ENCODE assay signal across 26 cellular contexts in the genomic region with DNA sequence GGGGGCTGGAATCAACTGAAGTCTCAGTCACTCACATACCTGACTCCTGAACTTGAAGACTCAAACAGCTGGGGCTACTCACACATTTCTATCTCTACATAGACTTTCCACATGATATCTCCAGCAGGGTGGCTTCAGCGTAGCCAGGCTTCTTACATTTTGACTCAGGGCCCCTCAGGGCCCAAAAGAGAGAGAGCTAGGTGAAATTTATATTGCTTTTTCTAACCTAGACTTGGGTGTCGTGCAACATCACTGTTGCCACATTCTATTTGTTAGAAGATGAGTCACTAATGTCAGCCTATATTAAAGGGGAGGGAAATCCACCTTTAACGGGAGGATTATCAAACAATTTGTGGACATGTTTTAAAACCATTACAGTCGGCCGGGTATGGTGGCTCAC.
"Had no signal": no experiment of that assay in that cellular context is flagged by ENCODE, and none has a peak within 500 bp of the region (broad histone marks: within the 10 kb centered on the region; RNA-seq: fewer than 3 reads in every experiment).

No MANE protein-coding gene starts in this region.

- ATAC-seq: activated CD4-positive, CD25-positive, alpha-beta regulatory T cell treated with anti-CD3 and anti-CD28 coated beads, Interleukin-2, amount 50 U/mL, for 24 hours; activated CD8-positive, alpha-beta T cell treated with anti-CD3 and anti-CD28 coated beads, Interleukin-2, amount 10 ng/mL, durations not matched to agents 7 days and 5 days; activated T-cell treated with anti-CD3 and anti-CD28 coated beads, Interleukin-2, amount 50 U/mL, for 4 hours; body of pancreas; K562; SK-N-SH treated with all-trans-retinoic acid at 6 μM for 48 hours had no signal

- H3K9me3 Mint-ChIP-seq: activated T-cell treated with anti-CD3 and anti-CD28 coated beads, Interleukin-2, amount 50 U/mL, for 4 hours; T-helper 2 cell treated with Interferon-gamma antibody and Interleukin-4, amounts not matched to agents 5 μg/mL and 100 μg/mL, for 36 hours had no signal

- H3K36me3 ChIP-seq: ascending aorta had no signal

- H3K27ac Mint-ChIP-seq: activated CD8-positive, alpha-beta T cell treated with anti-CD3 and anti-CD28 coated beads, Interleukin-2, amount 10 ng/mL, durations not matched to agents 7 days and 5 days; activated naive CD8-positive, alpha-beta T cell treated with anti-CD3 and anti-CD28 coated beads, Interleukin-2, amount 10 ng/mL, durations not matched to agents 7 days and 5 days; T-helper 2 cell treated with Interferon-gamma antibody and Interleukin-4, amounts not matched to agents 5 μg/mL and 100 μg/mL, for 36 hours had no signal

- H3K4me3 ChIP-seq: ascending aorta, body of pancreas, K562, Peyer's patch, SJSA1 had no signal

- H3K27me3 Mint-ChIP-seq: activated naive CD8-positive, alpha-beta T cell treated with anti-CD3 and anti-CD28 coated beads, Interleukin-2, amount 10 ng/mL, durations not matched to agents 7 days and 5 days had no signal

- H3K9me3 ChIP-seq: ascending aorta, body of pancreas, Peyer's patch, SJSA1 had no signal

- H3K27me3 ChIP-seq: ascending aorta, body of pancreas, Peyer's patch, SJSA1 had no signal

- DNase-seq: activated CD4-positive, alpha-beta T cell treated with anti-CD3 and anti-CD28 coated beads for 4 hours; activated CD8-positive, alpha-beta memory T cell treated with anti-CD3 and anti-CD28 coated beads, Interleukin-2, amount 50 U/mL, for 48 hours; activated CD8-positive, alpha-beta T cell treated with anti-CD3 and anti-CD28 coated beads, Interleukin-2, amount 10 ng/mL, durations not matched to agents 7 days and 5 days; activated effector memory CD4-positive, alpha-beta T cell treated with anti-CD3 and anti-CD28 coated beads, Interleukin-2, amount 50 U/mL, for 16 hours; activated naive CD4-positive, alpha-beta T cell treated with Interleukin-2 at 50 U/mL for 16 hours; activated naive CD8-positive, alpha-beta T cell treated with anti-CD3 and anti-CD28 coated beads, Interleukin-2, amount 10 ng/mL, durations not matched to agents 7 days and 5 days; activated T-cell treated with anti-CD3 and anti-CD28 coated beads, Interleukin-2, amount 50 U/mL, for 4 hours; body of pancreas; Karpas-422; NCI-H1092; NCI-H1417; NCI-H1930; NCI-H2171; NCI-H2227 treated with DMSO at 0.1 percent for 48 hours; NCI-H526; NCI-H82; OCI-M1; Peyer's patch; SHP77; SW 1271 had no signal

- H3K4me1 ChIP-seq: Peyer's patch had no signal

- H3K27ac ChIP-seq: ascending aorta, body of pancreas, Peyer's patch, SJSA1 had no signal

- H3K4me3 Mint-ChIP-seq: activated CD8-positive, alpha-beta T cell treated with anti-CD3 and anti-CD28 coated beads, Interleukin-2, amount 10 ng/mL, durations not matched to agents 7 days and 5 days; activated naive CD8-positive, alpha-beta T cell treated with anti-CD3 and anti-CD28 coated beads, Interleukin-2, amount 10 ng/mL, durations not matched to agents 7 days and 5 days; activated T-cell treated with anti-CD3 and anti-CD28 coated beads, Interleukin-2, amount 50 U/mL, for 4 hours; T-helper 2 cell treated with Interferon-gamma antibody and Interleukin-4, amounts not matched to agents 5 μg/mL and 100 μg/mL, for 36 hours had no signal
